In the genomic region with DNA sequence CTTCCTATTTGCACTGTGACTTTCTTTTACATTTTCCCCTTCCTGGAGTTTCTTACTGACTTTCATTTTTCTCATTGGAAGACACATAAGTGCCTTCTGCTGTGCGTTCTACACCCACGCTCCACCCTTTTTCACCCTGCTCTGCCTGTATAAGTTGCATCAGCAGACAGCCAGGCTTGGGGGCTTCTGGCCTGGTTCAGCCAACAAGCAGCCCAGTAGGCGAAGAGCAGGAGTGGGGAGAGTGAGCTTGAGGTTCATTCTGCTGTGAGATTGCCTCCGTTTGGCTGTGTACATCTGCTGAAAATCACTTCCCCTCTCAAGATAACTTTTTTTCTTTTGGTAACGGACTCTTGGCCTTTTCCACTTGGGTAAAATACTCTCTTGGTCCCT, we compare ENCODE assay signal across 14 cellular contexts. TPM values are rescaled to one million over a fixed set of nuclear protein-coding genes. Genes with fewer than 3 reads are reported as not detected.
DNase-seq lines count a peak whose midpoint lies in the region; ATAC-seq and TF ChIP-seq lines count a peak whose summit lies in the region.
"Had no signal": no experiment of that assay in that cellular context is flagged by ENCODE, and none has a peak within 500 bp of the region (broad histone marks: within the 10 kb centered on the region; RNA-seq: fewer than 3 reads in every experiment).

No MANE protein-coding gene starts in this region.

- peak overlapping the region; percentile 99 for H3K27ac Mint-ChIP-seq in activated naive CD8-positive, alpha-beta T cell treated with anti-CD3 and anti-CD28 coated beads for 36 hours
- H3K27ac Mint-ChIP-seq: memory B cell had no signal

- intact Hi-C loops in testis (cut with DNase I; ENCODE audit: low total_unique reads) (no loop called here), gastrocnemius medialis (cut with DNase I; ENCODE audit: low total_unique reads) (no loop called here)

- H3K9me3 ChIP-seq in HEK293 (ENCODE audit: control insufficient read depth, insufficient read depth, low read depth, low read length): no peaks in the 10 kb centered on the region
- no peaks in the 10 kb centered on the region for H3K9me3 ChIP-seq in testis
- no peaks in the 10 kb centered on the region for H3K9me3 ChIP-seq in gastrocnemius medialis
- H3K9me3 ChIP-seq: breast epithelium, SJSA1 had no signal

- peak; percentile 26 to 40 for DNase-seq in activated CD4-positive, alpha-beta T cell treated with anti-CD3 and anti-CD28 coated beads, Interleukin-2, amount 50 U/mL, for 4 hours
- DNase-seq in activated naive CD8-positive, alpha-beta T cell treated with anti-CD3 and anti-CD28 coated beads for 36 hours: peak; percentile 73
- DNase-seq in stimulated activated CD4-positive, alpha-beta T cell treated with anti-CD3 and anti-CD28 coated beads, Interleukin-4, amount 100 ng/mL, for 4 hours: peak; percentile 24 to 58
- DNase-seq in A172 (ENCODE audit: low spot score) (no peak), testis (no peak), gastrocnemius medialis (no peak)
- DNase-seq: foreskin fibroblast, NCI-H2107 had no signal

- 72 to 84% methylated on average over 5 of the region's 5 CpGs for WGBS in testis, 2 donors

- CTCF ChIA-PET in HEK293 (lab: Yijun Ruan, JAX): no interaction called here

- H3K4me1 Mint-ChIP-seq in activated naive CD8-positive, alpha-beta T cell treated with anti-CD3 and anti-CD28 coated beads for 36 hours: peaks cover 69% of the 10 kb centered on the region

- H3K36me3 ChIP-seq in HEK293 (ENCODE audit: control insufficient read depth in 2 of 2, insufficient read depth in 1 of 2, low read length in 2 of 2) (no peaks in the 10 kb centered on the region), testis (ENCODE audit: low read depth, missing control alignments) (no peaks in the 10 kb centered on the region), gastrocnemius medialis (no peaks in the 10 kb centered on the region)
- H3K36me3 ChIP-seq: breast epithelium, SJSA1 had no signal

- no peaks in the 10 kb centered on the region for H3K27me3 ChIP-seq in testis
- H3K27me3 ChIP-seq in gastrocnemius medialis: no peaks in the 10 kb centered on the region
- H3K27me3 ChIP-seq: breast epithelium, SJSA1 had no signal

- H3K36me3 Mint-ChIP-seq in activated naive CD8-positive, alpha-beta T cell treated with anti-CD3 and anti-CD28 coated beads for 36 hours: peaks cover 1% of the 10 kb centered on the region
- H3K36me3 Mint-ChIP-seq: memory B cell had no signal

- no peaks in the 10 kb centered on the region for H3K9me3 Mint-ChIP-seq in activated naive CD8-positive, alpha-beta T cell treated with anti-CD3 and anti-CD28 coated beads for 36 hours
- H3K9me3 Mint-ChIP-seq: memory B cell had no signal

- H3K4me1 ChIP-seq in HEK293 (ENCODE audit: control insufficient read depth, insufficient read depth, low read length) (peaks cover 2% of the 10 kb centered on the region; the same call in 1 of the 2 replicates), testis (no peaks in the 10 kb centered on the region), gastrocnemius medialis (no peaks in the 10 kb centered on the region)
- H3K4me1 ChIP-seq: breast epithelium, SJSA1 had no signal

- POLR2A ChIA-PET in HEK293 (lab: Yijun Ruan, JAX): no interaction called here

- peak overlapping the region; percentile 74 for H3K4me3 Mint-ChIP-seq in activated naive CD8-positive, alpha-beta T cell treated with anti-CD3 and anti-CD28 coated beads for 36 hours
- H3K4me3 Mint-ChIP-seq: memory B cell had no signal

- H3K27ac ChIP-seq in HEK293 (ENCODE audit: extremely low read depth, low read depth, low read length) (no peak overlapping the region), testis (no peak overlapping the region), gastrocnemius medialis (peak overlapping the region in 2 of 4 donors; percentile 14 to 22)
- H3K27ac ChIP-seq: breast epithelium, SJSA1 had no signal

- no peak for ATAC-seq in gastrocnemius medialis
- ATAC-seq in GM19023 (IDR thresholded peaks at IDR 0.05; ENCODE audit: unreplicated experiment): no peak

- no peak for TF ChIP-seq CTCF in HEK293 (tag by site-specific recombination; IDR thresholded peaks at IDR 0.05)
- no peak for TF ChIP-seq CTCF in testis (IDR thresholded peaks at IDR 0.05)
- no peak for TF ChIP-seq CTCF in gastrocnemius medialis (IDR thresholded peaks at IDR 0.05 in 4 of 5, conservative IDR thresholded peaks at IDR 0.05 in 1 of 5)

- no peak overlapping the region for H3K4me3 ChIP-seq in HEK293 (ENCODE audit: low read depth, low read length)
- no peak overlapping the region for H3K4me3 ChIP-seq in testis
- no peak overlapping the region for H3K4me3 ChIP-seq in gastrocnemius medialis
- H3K4me3 ChIP-seq: breast epithelium, SJSA1 had no signal

- no peaks in the 10 kb centered on the region for H3K27me3 Mint-ChIP-seq in activated naive CD8-positive, alpha-beta T cell treated with anti-CD3 and anti-CD28 coated beads for 36 hours
- H3K27me3 Mint-ChIP-seq: memory B cell had no signal

- TF ChIP-seq POLR2A in testis (IDR thresholded peaks at IDR 0.05) (no peak), gastrocnemius medialis (IDR thresholded peaks at IDR 0.05) (no peak)

- in situ Hi-C loops in gastrocnemius medialis (cut with MboI; ENCODE audit: low sequenced_read_pairs in 4 of 4): no loop called here

TF ChIP-seq in HEK293, 187 proteins besides CTCF, POLR2A, EP300 and RAD21:
- no peak for TF ChIP-seq ZNF184 (tag by site-specific recombination; IDR thresholded peaks at IDR 0.05)
- TF ChIP-seq EGR2 (tag by site-specific recombination; IDR thresholded peaks at IDR 0.05; ENCODE audit: low read depth): 0 out of 2 replicates have a peak, but pooled peaks have one; percentile 14

RNA-seq across cellular contexts. Expression of a gene that starts 38.4 kb away (rescaled TPM):
- 10 to 100 TPM; 12.3 to 13.3 TPM for total RNA-seq in activated naive CD8-positive, alpha-beta T cell treated with anti-CD3 and anti-CD28 coated beads for 36 hours
- total RNA-seq in A172 (2014; rRNA removed; shearing (Covaris generic)): not detected in 2 replicates
- 10 to 100 TPM in 1 of 2 donors, 1 to 10 TPM in 1; 7.8 to 11.3 TPM for total RNA-seq in testis
- polyA plus RNA-seq in testis (ENCODE audit: insufficient read depth, low read depth, low replicate concordance): 6.2 TPM
- 1 to 10 TPM; 3.6 to 6.3 (median 4.8) TPM for total RNA-seq in gastrocnemius medialis
- total RNA-seq: MCF 10A had no signal

Comparison
In these comparisons a context has a peak if more than half of its experiments do, and no peak if none do; other contexts are left out.
1. DNase-seq: peak in activated CD4-positive, alpha-beta T cell treated with anti-CD3 and anti-CD28 coated beads, Interleukin-2, amount 50 U/mL, for 4 hours (2 of 2), activated naive CD8-positive, alpha-beta T cell treated with anti-CD3 and anti-CD28 coated beads for 36 hours (single experiment) and stimulated activated CD4-positive, alpha-beta T cell treated with anti-CD3 and anti-CD28 coated beads, Interleukin-4, amount 100 ng/mL, for 4 hours (2 of 2); none in A172 (single experiment), testis (single experiment) and gastrocnemius medialis (0 of 2).